Comparison of ENCODE assay signal across 8 cellular contexts in genomic region chr7:105268511-105269392, GRCh38.
DNase-seq lines count a peak whose midpoint lies in the region; ATAC-seq and TF ChIP-seq lines count a peak whose summit lies in the region.

No MANE protein-coding gene starts in this region.

- no TSS peak for BruUV-seq in HCT116 (replicated peaks; lab: Mats Ljungman, UMichigan)

- H3K4me1 ChIP-seq in HCT116 (ENCODE audit: control insufficient read depth in 1 of 2, insufficient read depth in 2 of 2, low read length in 2 of 2) (peaks cover 2 to 21% of the 10 kb centered on the region in 2 experiments; a peak in 2 of 4 replicates), neural progenitor cell (peaks cover 15% of the 10 kb centered on the region)

- no peaks in the 10 kb centered on the region for H3K27me3 Mint-ChIP-seq in activated T-cell treated with anti-CD3 and anti-CD28 coated beads, Interleukin-2, amount 50 U/mL, for 4 hours (ENCODE audit: low read depth)
- H3K27me3 Mint-ChIP-seq in neural progenitor cell (ENCODE audit: insufficient read depth, low read depth), result no peaks in the 10 kb centered on the region

- peak overlapping the region; percentile 90 for H3K4me3 Mint-ChIP-seq in activated T-cell treated with anti-CD3 and anti-CD28 coated beads, Interleukin-2, amount 50 U/mL, for 4 hours
- peak overlapping the region; percentile 69 for H3K4me3 Mint-ChIP-seq in neural progenitor cell

- POLR2A ChIA-PET in HCT116 (lab: Charles Lee), result no interaction called here

- H3K27me3 ChIP-seq in HCT116 (ENCODE audit: insufficient read depth, low read length) (no peaks in the 10 kb centered on the region), neural progenitor cell (no peaks in the 10 kb centered on the region)

- no peak overlapping the region; a peak in 1 of 4 replicates for H3K4me3 ChIP-seq in HCT116 (replicated peaks in 1 of 2; ENCODE audit: low read depth in 1 of 2, low read length in 2 of 2)
- H3K4me3 ChIP-seq in neural progenitor cell, result no peak overlapping the region

- H3K9me3 ChIP-seq in HCT116 (ENCODE audit: control insufficient read depth in 1 of 2, insufficient read depth in 1 of 2, low read depth in 1 of 2, low read length in 2 of 2) (no peaks in the 10 kb centered on the region), neural progenitor cell (ENCODE audit: low read depth) (no peaks in the 10 kb centered on the region)

- no peak for TF ChIP-seq POLR2A in HCT116 (IDR thresholded peaks at IDR 0.05; ENCODE audit: borderline replicate concordance, extremely low read depth, insufficient read depth, insufficient read length)

- H3K36me3 ChIP-seq in HCT116 (ENCODE audit: control insufficient read depth in 1 of 2, insufficient read depth in 2 of 2, low read length in 2 of 2), result no peaks in the 10 kb centered on the region
- no peaks in the 10 kb centered on the region for H3K36me3 ChIP-seq in neural progenitor cell

- peak overlapping the region; percentile 72 for H3K27ac Mint-ChIP-seq in neural progenitor cell

- no peak overlapping the region for H3K27ac ChIP-seq in HCT116 (ENCODE audit: low read depth, low read length)
- H3K27ac ChIP-seq in VCaP, result peak overlapping the region; percentile 68
- H3K27ac ChIP-seq in neural progenitor cell, result peak overlapping the region; percentile 16

- peaks cover 69% of the 10 kb centered on the region for H3K4me1 Mint-ChIP-seq in activated T-cell treated with anti-CD3 and anti-CD28 coated beads, Interleukin-2, amount 50 U/mL, for 4 hours (ENCODE audit: low read depth)
- peaks cover 19% of the 10 kb centered on the region for H3K4me1 Mint-ChIP-seq in neural progenitor cell

- H4K20me1 ChIP-seq in HCT116 (ENCODE audit: insufficient read depth), result no peaks in the 10 kb centered on the region
- peaks cover 14% of the 10 kb centered on the region for H4K20me1 ChIP-seq in neural progenitor cell (ENCODE audit: low read depth)

- peaks cover 8% of the 10 kb centered on the region for H3F3A ChIP-seq in neural progenitor cell (ENCODE audit: low read depth)

- H3K36me3 Mint-ChIP-seq in activated T-cell treated with anti-CD3 and anti-CD28 coated beads, Interleukin-2, amount 50 U/mL, for 4 hours (ENCODE audit: insufficient read depth), result peaks cover 2% of the 10 kb centered on the region
- no peaks in the 10 kb centered on the region for H3K36me3 Mint-ChIP-seq in neural progenitor cell

- TF ChIP-seq CTCF in HCT116 (IDR thresholded peaks at IDR 0.05 in 2 of 3, conservative IDR thresholded peaks at IDR 0.05 in 1 of 3; ENCODE audit: borderline replicate concordance in 1 of 3, insufficient read depth in 1 of 3, low read depth in 2 of 3, low read length in 2 of 3), result no peak
- TF ChIP-seq CTCF in VCaP (conservative IDR thresholded peaks at IDR 0.05), result no peak
- no peak for TF ChIP-seq CTCF in neural progenitor cell (IDR thresholded peaks at IDR 0.05)

- H3K9ac ChIP-seq in HCT116 (ENCODE audit: low read length) (no peak overlapping the region), neural progenitor cell (no peak overlapping the region)

- no peak for DNase-seq in activated T-cell treated with anti-CD3 and anti-CD28 coated beads, Interleukin-2, amount 50 U/mL, for 4 hours
- DNase-seq in activated T-cell treated with anti-CD3 and anti-CD28 coated beads for 4 hours, result no peak
- DNase-seq in HCT116 (ENCODE audit: low read depth, low spot score), result no peak
- peak; percentile 79 for DNase-seq in NAMALWA (ENCODE audit: low spot score)
- peak; percentile 86 for DNase-seq in fibroblast of peridontal ligament (ENCODE audit: extremely low read depth)
- no peak for DNase-seq in neural progenitor cell (ENCODE audit: low spot score)
- no peak for DNase-seq in OCI-M2 (lab: John Stamatoyannopoulos, UW; ENCODE audit: unreplicated experiment)

- no peaks in the 10 kb centered on the region for H3K9me3 Mint-ChIP-seq in activated T-cell treated with anti-CD3 and anti-CD28 coated beads, Interleukin-2, amount 50 U/mL, for 4 hours
- no peaks in the 10 kb centered on the region for H3K9me3 Mint-ChIP-seq in neural progenitor cell

- CTCF ChIA-PET in HCT116 (lab: Charles Lee), result no interaction called here

- no peak for TF ChIP-seq RAD21 in HCT116 (IDR thresholded peaks at IDR 0.05; ENCODE audit: low read depth)

- no peaks in the 10 kb centered on the region for H3K9me2 ChIP-seq in HCT116 (ENCODE audit: insufficient read depth)

- peaks cover 15% of the 10 kb centered on the region for H3K79me2 ChIP-seq in HCT116 (ENCODE audit: insufficient read depth, low read length)
- peaks cover 49% of the 10 kb centered on the region for H3K79me2 ChIP-seq in neural progenitor cell (ENCODE audit: low read depth)

- H2AFZ ChIP-seq in HCT116 (ENCODE audit: low read depth, low read length, poor library complexity, severe bottlenecking), result no peak overlapping the region
- no peak overlapping the region for H2AFZ ChIP-seq in neural progenitor cell (replicated peaks)

- ATAC-seq in activated T-cell treated with anti-CD3 and anti-CD28 coated beads, Interleukin-2, amount 50 U/mL, for 4 hours, result peak; percentile 65 to 71
- ATAC-seq in HCT116, result peak; percentile 66

- H3K4me2 ChIP-seq in HCT116 (ENCODE audit: low read length) (peak overlapping the region; percentile 37), neural progenitor cell (peak overlapping the region; percentile 20)

- intact Hi-C loops in HCT116 (cut with micrococcal nuclease), result no loop called here

- RAD21 ChIA-PET in HCT116 (lab: Charles Lee; ENCODE audit: low non-redundant PET in 1 of 2, low total read pairs in 2 of 2, uncharacterized antibody in 2 of 2, unreplicated experiment in 2 of 2), result no interaction called here

TF ChIP-seq in HCT116, 20 proteins besides CTCF, POLR2A, EP300 and RAD21:
- TF ChIP-seq EZH2phosphoT487 (IDR thresholded peaks at IDR 0.05; ENCODE audit: borderline replicate concordance) (no peak), CBX3 (IDR thresholded peaks at IDR 0.05; ENCODE audit: low read depth) (no peak), SP1 (IDR thresholded peaks at IDR 0.05; ENCODE audit: low read depth) (peak; percentile 19; the same call in 1 of the 2 replicates)

Comparison
In these comparisons a context has a peak if more than half of its experiments do, and no peak if none do; other contexts are left out.
1. DNase-seq: peak in NAMALWA (single experiment) and fibroblast of peridontal ligament (single experiment); none in activated T-cell treated with anti-CD3 and anti-CD28 coated beads, Interleukin-2, amount 50 U/mL, for 4 hours (single experiment), activated T-cell treated with anti-CD3 and anti-CD28 coated beads for 4 hours (single experiment), HCT116 (single experiment), neural progenitor cell (single experiment) and OCI-M2 (single experiment).